In the genomic region with DNA sequence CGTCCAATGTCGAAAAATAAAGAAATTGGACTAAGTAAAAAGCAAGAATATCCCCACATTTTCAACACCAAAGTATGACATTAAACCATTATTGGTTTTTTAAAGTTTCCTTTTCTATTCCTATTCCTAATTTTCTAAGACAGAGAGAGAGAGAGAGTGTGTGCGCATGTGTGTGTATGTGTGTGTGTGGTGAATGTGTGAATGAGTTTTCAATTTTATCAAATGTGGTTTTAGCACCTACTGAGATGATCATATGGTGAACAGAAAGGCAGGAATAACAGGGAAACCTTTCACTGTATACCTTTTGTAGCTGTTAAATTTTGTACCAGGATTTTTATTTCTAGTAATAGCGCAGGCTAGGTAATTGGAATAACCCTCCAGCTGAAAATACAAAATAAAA, we compare ENCODE assay signal across 18 cellular contexts.
DNase-seq lines count a peak whose midpoint lies in the region; ATAC-seq, FAIRE-seq and TF ChIP-seq lines count a peak whose summit lies in the region.
"Had no signal": no experiment of that assay in that cellular context is flagged by ENCODE, and none has a peak within 500 bp of the region (broad histone marks: within the 10 kb centered on the region; RNA-seq: fewer than 3 reads in every experiment).

No MANE protein-coding gene starts in this region.

- ATAC-seq in right lobe of liver, result no peak
- no peak for ATAC-seq in HepG2
- ATAC-seq in GM19397 (IDR thresholded peaks at IDR 0.05; ENCODE audit: unreplicated experiment), result no peak

- H3K9ac ChIP-seq in HepG2 (ENCODE audit: insufficient read depth, low read depth, low read length), result no peak overlapping the region
- H3K9ac ChIP-seq: BLaER1, KMS-11 had no signal

- no TSS peak for BruUV-seq in HepG2 (replicated peaks; lab: Mats Ljungman, UMichigan)

- POLR2A ChIA-PET in HepG2 (lab: Yijun Ruan, JAX), result no interaction called here

- TF ChIP-seq EP300 in HepG2 (IDR thresholded peaks at IDR 0.05; ENCODE audit: low read depth in 2 of 2, low read length in 2 of 2), result no peak
- no peak for TF ChIP-seq EP300 in HepG2 (CRISPR knock-in tag; IDR thresholded peaks at IDR 0.05; ENCODE audit: borderline replicate concordance)

- H3K9me3 ChIP-seq in right lobe of liver (no peaks in the 10 kb centered on the region), HepG2 (ENCODE audit: low read length) (no peaks in the 10 kb centered on the region)

- peaks cover 5% of the 10 kb centered on the region for H3K9me3 Mint-ChIP-seq in osteocyte (ENCODE audit: unreplicated experiment)
- H3K9me3 Mint-ChIP-seq: IgD-negative memory B cell had no signal

- H3K36me3 Mint-ChIP-seq in osteocyte (ENCODE audit: unreplicated experiment), result no peaks in the 10 kb centered on the region

- H3K4me1 Mint-ChIP-seq in osteocyte (ENCODE audit: unreplicated experiment), result peaks cover 49% of the 10 kb centered on the region

- FAIRE-seq in HepG2 (lab: Jason Lieb, UNC), result no peak
- FAIRE-seq: D721Med had no signal

- H2AFZ ChIP-seq in HepG2 (ENCODE audit: low read length), result no peak overlapping the region

- H3K27me3 Mint-ChIP-seq in osteocyte (ENCODE audit: unreplicated experiment), result no peaks in the 10 kb centered on the region

- H3K4me3 ChIP-seq in right lobe of liver, result no peak overlapping the region
- no peak overlapping the region for H3K4me3 ChIP-seq in HepG2 (replicated peaks in 1 of 3; ENCODE audit: insufficient read depth in 1 of 3, low read depth in 2 of 3, low read length in 3 of 3)
- H3K4me3 ChIP-seq in coronary artery, result no peak overlapping the region
- H3K4me3 ChIP-seq: BLaER1 had no signal

- peaks cover 0 to 34% (median 13%) of the 10 kb centered on the region in 4 donors for H3K4me1 ChIP-seq in right lobe of liver
- H3K4me1 ChIP-seq in HepG2 (ENCODE audit: insufficient read depth, low read length), result no peaks in the 10 kb centered on the region
- H3K4me1 ChIP-seq: BLaER1 had no signal

- no peak for TF ChIP-seq POLR2A in right lobe of liver (IDR thresholded peaks at IDR 0.05)
- TF ChIP-seq POLR2A in HepG2 (IDR thresholded peaks at IDR 0.05; ENCODE audit: insufficient read depth in 1 of 2, low read depth in 2 of 2, low read length in 2 of 2), result no peak

- no peaks in the 10 kb centered on the region for H4K20me1 ChIP-seq in HepG2 (ENCODE audit: insufficient read depth, low read length)
- H4K20me1 ChIP-seq: BLaER1 had no signal

- WGBS in right lobe of liver (ENCODE audit: insufficient coverage, low coverage, low lambda C conversion rate, missing lambda C conversion rate), result 91% methylated on average over 4 of the region's 4 CpGs
- WGBS in HepG2 (ENCODE audit: low lambda C conversion rate), result 54% methylated on average over 4 of the region's 4 CpGs

- no peak for DNase-seq in right lobe of liver
- DNase-seq in HepG2 (ENCODE audit: low spot score), result no peak
- DNase-seq in coronary artery (ENCODE audit: low spot score), result no peak
- no peak for DNase-seq in osteocyte (ENCODE audit: extremely low spot score, unreplicated experiment)
- no peak for DNase-seq in NOMO-1 treated with DMSO at 0.1 percent for 48 hours (lab: John Stamatoyannopoulos, UW; ENCODE audit: unreplicated experiment)
- DNase-seq in HPDE6-E6E7 (ENCODE audit: extremely low spot score), result no peak
- DNase-seq: 8988T; CD4-positive, CD25-positive, alpha-beta regulatory T cell; H7; MM.1S; NCI-H2029; NCI-H526 treated with DMSO at 0.1 percent for 48 hours; SHP77 treated with DMSO at 0.1 percent for 48 hours had no signal

- H3K27ac ChIP-seq in right lobe of liver (peak overlapping the region in 2 of 3 donors; percentile 22 to 85), HepG2 (ENCODE audit: extremely low read length, insufficient read depth, low read length) (no peak overlapping the region), coronary artery (peak overlapping the region; percentile 64 to 65)
- H3K27ac ChIP-seq: BLaER1, KMS-11 had no signal

- no peak overlapping the region for H3K4me2 ChIP-seq in HepG2 (ENCODE audit: low read depth, low read length)
- H3K4me2 ChIP-seq: BLaER1, KMS-11 had no signal

- H3K4me3 Mint-ChIP-seq in osteocyte (ENCODE audit: unreplicated experiment), result no peak overlapping the region
- H3K4me3 Mint-ChIP-seq: CD4-positive, CD25-positive, alpha-beta regulatory T cell; IgD-negative memory B cell had no signal

- H3K27me3 ChIP-seq in right lobe of liver (no peaks in the 10 kb centered on the region), HepG2 (ENCODE audit: control insufficient read depth in 1 of 2, insufficient read depth in 2 of 2, low read length in 2 of 2) (no peaks in the 10 kb centered on the region)
- H3K27me3 ChIP-seq: BLaER1 had no signal

- intact Hi-C loops in right lobe of liver (cut with DNase I), result no loop called here
- intact Hi-C loops in HepG2 (cut with micrococcal nuclease; ENCODE audit: unreplicated experiment), result no loop called here

- TF ChIP-seq RAD21 in HepG2 (CRISPR knock-in tag; IDR thresholded peaks at IDR 0.05), result no peak

- no peaks in the 10 kb centered on the region for H3K79me2 ChIP-seq in HepG2 (ENCODE audit: insufficient read depth, low read length)

- in situ Hi-C loops in HepG2 (cut with HindIII; ENCODE audit: extremely low pct_ligation_motif_present, low pct_unique_long_range_greater_than_20kb), result no loop called here

- no peaks in the 10 kb centered on the region for H3K36me3 ChIP-seq in right lobe of liver
- no peaks in the 10 kb centered on the region for H3K36me3 ChIP-seq in HepG2 (replicated peaks in 1 of 2; ENCODE audit: control insufficient read depth in 1 of 2, insufficient read depth in 2 of 2, low read length in 2 of 2)
- H3K36me3 ChIP-seq: BLaER1 had no signal

- TF ChIP-seq CTCF in right lobe of liver (IDR thresholded peaks at IDR 0.05), result no peak
- TF ChIP-seq CTCF in HepG2 (CRISPR knock-in tag; IDR thresholded peaks at IDR 0.05), result no peak
- TF ChIP-seq CTCF in coronary artery (IDR thresholded peaks at IDR 0.05), result no peak
- TF ChIP-seq CTCF in osteocyte (IDR thresholded peaks at IDR 0.05), result no peak

- peak overlapping the region; percentile 65 for H3K27ac Mint-ChIP-seq in osteocyte (ENCODE audit: unreplicated experiment)
- H3K27ac Mint-ChIP-seq: CD4-positive, CD25-positive, alpha-beta regulatory T cell had no signal

- CTCF ChIA-PET in HepG2 (lab: Yijun Ruan, JAX; ENCODE audit: low intra/inter-chr PET ratio, low total read pairs), result no interaction called here

TF ChIP-seq in HepG2, 621 proteins besides CTCF, POLR2A, EP300 and RAD21 (continues in another document):
- TF ChIP-seq DNMT3B (CRISPR knock-in tag; conservative IDR thresholded peaks at IDR 0.05) (no peak), SRSF4 (IDR thresholded peaks at IDR 0.05; ENCODE audit: low read depth, low read length, poor library complexity, severe bottlenecking) (no peak), MIER2 (CRISPR knock-in tag; IDR thresholded peaks at IDR 0.05) (no peak), ZBTB40 (IDR thresholded peaks at IDR 0.05) (no peak), ZBTB40 (CRISPR knock-in tag; IDR thresholded peaks at IDR 0.05) (no peak)
